ENCODE assay signal across 6 cellular contexts in genomic region chr2:187514930-187515329, GRCh38.
"Had no signal": no experiment of that assay in that cellular context is flagged by ENCODE, and none has a peak within 500 bp of the region (broad histone marks: within the 10 kb centered on the region; RNA-seq: fewer than 3 reads in every experiment).

No MANE protein-coding gene starts in this region.

- H3K4me2 ChIP-seq: KMS-11 had no signal

- DNase-seq: IMR-90, KBM-7, KG1 had no signal

- FAIRE-seq: HTR-8/SVneo had no signal

- H3K27ac ChIP-seq: HL-60, KMS-11 had no signal

- H3K9ac ChIP-seq: KMS-11 had no signal
